ENCODE assay signal across 8 cellular contexts in genomic region chr7:137999496-138000080, GRCh38.
DNase-seq lines count a peak whose midpoint lies in the region; ATAC-seq and TF ChIP-seq lines count a peak whose summit lies in the region.

No MANE protein-coding gene starts in this region.

- intact Hi-C loops in dendritic cell treated with granulocyte-macrophage colony-stimulating factor and Interleukin-4, amounts not matched to agents 40 ng/mL and 50 ng/mL, for 4 days (cut with micrococcal nuclease), result loop anchor here (2.0 to 5.0 kb wide), 3 partner anchors 39 to 463 kb away; partner anchors contain the start of gene TRIM24

- H3K4me3 ChIP-seq in BLaER1 (peak overlapping the region; percentile 74), LNCaP clone FGC (ENCODE audit: low read depth, low read length) (peak overlapping the region; percentile 95)

- peaks cover 34% of the 10 kb centered on the region for H3K4me1 ChIP-seq in BLaER1

- no peak for ATAC-seq in GM21737 (IDR thresholded peaks at IDR 0.05; ENCODE audit: unreplicated experiment)
- ATAC-seq in HG03045 (IDR thresholded peaks at IDR 0.05; ENCODE audit: unreplicated experiment), result no peak
- no peak for ATAC-seq in GM19455 (IDR thresholded peaks at IDR 0.05; ENCODE audit: unreplicated experiment)
- no peak for ATAC-seq in HG03521 (IDR thresholded peaks at IDR 0.05; ENCODE audit: unreplicated experiment)

- H3K9me3 Mint-ChIP-seq in dendritic cell treated with granulocyte-macrophage colony-stimulating factor and Interleukin-4, amounts not matched to agents 40 ng/mL and 50 ng/mL, for 4 days, result no peaks in the 10 kb centered on the region
- H3K9me3 Mint-ChIP-seq in nephron, result no peaks in the 10 kb centered on the region

- H3K4me2 ChIP-seq in BLaER1, result peak overlapping the region; percentile 89

- peak overlapping the region; percentile 42; the same call in 1 of the 2 replicates for H3K27ac ChIP-seq in BLaER1

- peak overlapping the region; percentile 87 for H3K4me3 Mint-ChIP-seq in dendritic cell treated with granulocyte-macrophage colony-stimulating factor and Interleukin-4, amounts not matched to agents 40 ng/mL and 50 ng/mL, for 4 days
- H3K4me3 Mint-ChIP-seq in nephron, result peak overlapping the region; percentile 95 to 98 (median 97)

- no peaks in the 10 kb centered on the region for H3K9me3 ChIP-seq in BLaER1

- H3K36me3 ChIP-seq in BLaER1, result no peaks in the 10 kb centered on the region

- H3K4me1 Mint-ChIP-seq in dendritic cell treated with granulocyte-macrophage colony-stimulating factor and Interleukin-4, amounts not matched to agents 40 ng/mL and 50 ng/mL, for 4 days (ENCODE audit: low read depth), result peaks cover 59% of the 10 kb centered on the region
- peaks cover 53% of the 10 kb centered on the region for H3K4me1 Mint-ChIP-seq in nephron

- H3K27me3 Mint-ChIP-seq in dendritic cell treated with granulocyte-macrophage colony-stimulating factor and Interleukin-4, amounts not matched to agents 40 ng/mL and 50 ng/mL, for 4 days, result no peaks in the 10 kb centered on the region
- no peaks in the 10 kb centered on the region for H3K27me3 Mint-ChIP-seq in nephron (ENCODE audit: low read depth)

- DNase-seq in LNCaP clone FGC (ENCODE audit: low read depth), result no peak

- no peaks in the 10 kb centered on the region for H4K20me1 ChIP-seq in BLaER1

- H3K9ac ChIP-seq in BLaER1, result peak overlapping the region; percentile 75; the same call in 1 of the 2 replicates

- TF ChIP-seq CTCF in LNCaP clone FGC (IDR thresholded peaks at IDR 0.05; ENCODE audit: control insufficient read depth, extremely low read depth, insufficient read depth) (no peak), nephron (IDR thresholded peaks at IDR 0.05; ENCODE audit: unreplicated experiment in 3 of 3) (no peak)

- H3K27ac Mint-ChIP-seq in dendritic cell treated with granulocyte-macrophage colony-stimulating factor and Interleukin-4, amounts not matched to agents 40 ng/mL and 50 ng/mL, for 4 days, result peak overlapping the region; percentile 93
- H3K27ac Mint-ChIP-seq in nephron, result peak overlapping the region; percentile 38 to 97 (median 50)

- no peaks in the 10 kb centered on the region for H3K27me3 ChIP-seq in BLaER1

- H3K36me3 Mint-ChIP-seq in dendritic cell treated with granulocyte-macrophage colony-stimulating factor and Interleukin-4, amounts not matched to agents 40 ng/mL and 50 ng/mL, for 4 days (ENCODE audit: low read depth), result peaks cover 7% of the 10 kb centered on the region
- peaks cover 23% of the 10 kb centered on the region for H3K36me3 Mint-ChIP-seq in nephron (ENCODE audit: low read depth)
